In genomic region chr11:104649002-104649401, GRCh38 we compare ENCODE assay signal across 30 cellular contexts.
"Had no signal": no experiment of that assay in that cellular context is flagged by ENCODE, and none has a peak within 500 bp of the region (broad histone marks: within the 10 kb centered on the region; RNA-seq: fewer than 3 reads in every experiment).

No MANE protein-coding gene starts in this region.

- H3K36me3 ChIP-seq: brain microvascular endothelial cell, WERI-Rb-1 had no signal

- DNase-seq: activated CD4-positive, alpha-beta memory T cell treated with anti-CD3 and anti-CD28 coated beads, Interleukin-2, amount 10 ng/mL, durations not matched to agents 7 days and 5 days; activated CD4-positive, alpha-beta T cell treated with anti-CD3 and anti-CD28 coated beads for 1 hour; activated CD4-positive, alpha-beta T cell treated with anti-CD3 and anti-CD28 coated beads for 48 hours; activated CD4-positive, CD25-positive, alpha-beta regulatory T cell; activated CD8-positive, alpha-beta memory T cell treated with anti-CD3 and anti-CD28 coated beads, Interleukin-2, amount 50 U/mL, for 48 hours; activated effector memory CD4-positive, alpha-beta T cell treated with anti-CD3 and anti-CD28 coated beads, Interleukin-2, amount 50 U/mL, for 16 hours; activated naive CD4-positive, alpha-beta T cell; activated naive CD4-positive, alpha-beta T cell treated with anti-CD3 and anti-CD28 coated beads, Interleukin-2, amount 50 U/mL, for 16 hours; activated T-cell treated with anti-CD3 and anti-CD28 coated beads, Interleukin-2, amount 50 U/mL, for 48 hours; anterior cingulate cortex; brain microvascular endothelial cell; central memory CD4-positive, alpha-beta T cell; Karpas-422; KBM-7; NCI-H1048; NCI-H1105 treated with DMSO at 0.1 percent for 48 hours; NCI-H1436; NCI-H1694; NCI-H1930; NCI-H2081 treated with DMSO at 0.1 percent for 48 hours; NCI-H226; NCI-H446 treated with DMSO at 0.1 percent for 48 hours; NCI-H524; NCI-H69; NCI-H82; NK-92 treated with Interleukin-12 subunit alpha and Interleukin-12 subunit beta, amount 100 ng/mL, for 24 hours; OCI-M1; Right ventricle myocardium superior; T1000; WERI-Rb-1 had no signal

- H3K27me3 ChIP-seq: brain microvascular endothelial cell had no signal

- H3K27ac ChIP-seq: brain microvascular endothelial cell, WERI-Rb-1 had no signal
